Comparison of ENCODE assay signal across 8 cellular contexts in genomic region chr14:23910081-23910875, GRCh38. TPM values are rescaled to one million over a fixed set of nuclear protein-coding genes. Genes with fewer than 3 reads are reported as not detected.
DNase-seq lines count a peak whose midpoint lies in the region; ATAC-seq and TF ChIP-seq lines count a peak whose summit lies in the region.

No MANE protein-coding gene starts in this region.

- H3K27me3 ChIP-seq in HAP-1 (ENCODE audit: low read depth): no peaks in the 10 kb centered on the region

- no peak for ATAC-seq in stimulated activated memory B cell treated with anti-CD40 and anti-IgM and Interleukin-4, amounts not matched to agents 10 μg/mL and 1 μg/mL and 100 μg/mL, for 72 hours
- ATAC-seq in GM18858 (IDR thresholded peaks at IDR 0.05; ENCODE audit: unreplicated experiment): no peak

- H3K4me3 Mint-ChIP-seq in Calu3 (ENCODE audit: low read depth, unreplicated experiment): no peak overlapping the region
- H3K4me3 Mint-ChIP-seq in stimulated activated memory B cell treated with anti-CD40 and anti-IgM and Interleukin-4, amounts not matched to agents 10 μg/mL and 1 μg/mL and 100 μg/mL, for 72 hours: no peak overlapping the region

- no peaks in the 10 kb centered on the region for H3K36me3 ChIP-seq in HAP-1 (replicated peaks)

- H3K27ac Mint-ChIP-seq in Calu3 (ENCODE audit: unreplicated experiment): no peak overlapping the region
- no peak overlapping the region for H3K27ac Mint-ChIP-seq in stimulated activated memory B cell treated with anti-CD40 and anti-IgM and Interleukin-4, amounts not matched to agents 10 μg/mL and 1 μg/mL and 100 μg/mL, for 72 hours

- H3K4me3 ChIP-seq in HAP-1: no peak overlapping the region

- BruUV-seq in Calu3 (replicated peaks; lab: Mats Ljungman, UMichigan): no TSS peak

- intact Hi-C loops in Calu3 (cut with micrococcal nuclease; ENCODE audit: unreplicated experiment): loop anchor here (1.0 to 10.0 kb wide), 4 partner anchors 183 to 321 kb away; no protein-coding TSS in a partner anchor

- TF ChIP-seq CTCF in Calu3 (IDR thresholded peaks at IDR 0.05; ENCODE audit: unreplicated experiment): peak; percentile 75

- CTCF ChIA-PET in Calu3 (lab: Charles Lee): interaction anchor here (0.6 to 2.3 kb wide), 20 partner anchors 12 to 474 kb away, joined by 3 to 45 read pairs (median 4); no protein-coding TSS in a partner anchor

- no peaks in the 10 kb centered on the region for H3K4me1 Mint-ChIP-seq in Calu3 (ENCODE audit: low read depth, unreplicated experiment)
- no peaks in the 10 kb centered on the region for H3K4me1 Mint-ChIP-seq in stimulated activated memory B cell treated with anti-CD40 and anti-IgM and Interleukin-4, amounts not matched to agents 10 μg/mL and 1 μg/mL and 100 μg/mL, for 72 hours

- peaks cover 67% of the 10 kb centered on the region for H3K27me3 Mint-ChIP-seq in Calu3 (ENCODE audit: unreplicated experiment)
- peaks cover 32% of the 10 kb centered on the region for H3K27me3 Mint-ChIP-seq in stimulated activated memory B cell treated with anti-CD40 and anti-IgM and Interleukin-4, amounts not matched to agents 10 μg/mL and 1 μg/mL and 100 μg/mL, for 72 hours

- H3K4me1 ChIP-seq in HAP-1: no peaks in the 10 kb centered on the region

- H3K9me3 Mint-ChIP-seq in Calu3 (ENCODE audit: low read depth, unreplicated experiment): no peaks in the 10 kb centered on the region
- H3K9me3 Mint-ChIP-seq in stimulated activated memory B cell treated with anti-CD40 and anti-IgM and Interleukin-4, amounts not matched to agents 10 μg/mL and 1 μg/mL and 100 μg/mL, for 72 hours: no peaks in the 10 kb centered on the region

- in situ Hi-C loops in HAP-1 (cut with MboI; ENCODE audit: low sequenced_read_pairs): no loop called here

- H3K9me3 ChIP-seq in HAP-1: no peaks in the 10 kb centered on the region

- no peaks in the 10 kb centered on the region for H3K36me3 Mint-ChIP-seq in Calu3 (ENCODE audit: insufficient read depth, unreplicated experiment)
- no peaks in the 10 kb centered on the region for H3K36me3 Mint-ChIP-seq in stimulated activated memory B cell treated with anti-CD40 and anti-IgM and Interleukin-4, amounts not matched to agents 10 μg/mL and 1 μg/mL and 100 μg/mL, for 72 hours

- DNase-seq in Calu3 (peak; percentile 74), HAP-1 (ENCODE audit: low spot score in 2 of 2) (peak; percentile 60 to 72), NCI-H82 (lab: John Stamatoyannopoulos, UW) (peak; percentile 83), cerebellar cortex (ENCODE audit: low spot score) (peak; percentile 30), lung microvascular endothelial cell (ENCODE audit: low read depth in 2 of 2) (peak; percentile 55 to 61)
- DNase-seq in central memory CD4-positive, alpha-beta T cell: no peak

RNA-seq across cellular contexts. Expression of gene DHRS4, which starts 43.3 kb away (rescaled TPM):
- total RNA-seq in Calu3 (2022) (15.7 and 19.0 TPM in 2 replicates), lung microvascular endothelial cell (42.7 and 43.4 TPM in 2 replicates)
